In the genomic region with DNA sequence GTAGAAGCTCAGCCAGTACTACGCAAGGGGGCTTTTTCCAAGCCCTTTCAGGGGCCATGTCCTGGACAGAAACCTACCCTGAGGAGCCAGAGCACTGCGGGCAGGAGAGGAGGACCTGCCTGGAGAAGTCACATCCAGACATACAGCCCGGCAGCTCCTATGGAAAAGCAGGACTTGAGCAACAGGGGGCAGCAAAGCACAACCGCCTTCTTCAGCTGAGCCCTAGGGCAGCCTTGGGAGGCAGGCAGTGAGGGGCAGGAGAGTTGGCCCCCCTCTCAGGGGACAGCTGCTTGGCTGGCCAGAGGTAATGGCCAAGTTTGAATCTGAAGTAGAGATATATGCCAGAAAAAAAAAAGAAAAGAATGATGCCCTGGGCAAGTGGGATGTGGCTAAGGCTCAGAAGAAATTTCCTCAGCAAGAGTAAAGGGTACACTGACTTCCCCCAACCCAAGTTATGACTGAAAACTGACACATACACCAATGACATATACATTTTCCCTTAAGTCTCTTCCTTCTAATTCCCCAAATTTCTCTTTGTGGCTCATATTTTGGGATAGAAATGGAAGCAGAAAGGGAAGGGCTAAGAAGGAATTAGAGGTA, we compare ENCODE assay signal across 8 cellular contexts. TPM values are rescaled to one million over a fixed set of nuclear protein-coding genes. Genes with fewer than 3 reads are reported as not detected.
DNase-seq lines count a peak whose midpoint lies in the region; ATAC-seq and TF ChIP-seq lines count a peak whose summit lies in the region.

No MANE protein-coding gene starts in this region.

- no peak overlapping the region for H3K27ac Mint-ChIP-seq in WTC11
- H3K27ac Mint-ChIP-seq in progenitor cell of endocrine pancreas: no peak overlapping the region

- TF ChIP-seq CTCF in GM12874 (IDR thresholded peaks at IDR 0.05; ENCODE audit: insufficient read depth, low read depth, low read length) (peak; percentile 70), WTC11 (IDR thresholded peaks at IDR 0.05) (peak; percentile 58), progenitor cell of endocrine pancreas (IDR thresholded peaks at IDR 0.05; ENCODE audit: unreplicated experiment) (peak; percentile 67)

- H3K9me3 Mint-ChIP-seq in WTC11 (no peaks in the 10 kb centered on the region), progenitor cell of endocrine pancreas (ENCODE audit: low read depth) (peaks cover 6% of the 10 kb centered on the region)

- ATAC-seq in WTC11 (peak; percentile 99), Right ventricle myocardium inferior (peak; percentile 84)

- H3K27me3 Mint-ChIP-seq in WTC11 (ENCODE audit: low read depth) (no peaks in the 10 kb centered on the region; the same call in 1 of the 2 replicates), progenitor cell of endocrine pancreas (peaks cover 24% of the 10 kb centered on the region)

- CTCF ChIA-PET in WTC11 (lab: Charles Lee): interaction anchor here (0.6 to 3.4 kb wide), 31 partner anchors 10 to 217 kb away, joined by 3 to 49 read pairs (median 4); no protein-coding TSS in a partner anchor

- H3K36me3 Mint-ChIP-seq in WTC11 (no peaks in the 10 kb centered on the region), progenitor cell of endocrine pancreas (ENCODE audit: insufficient read depth) (no peaks in the 10 kb centered on the region)

- H3K4me3 Mint-ChIP-seq in WTC11: no peak overlapping the region
- H3K4me3 Mint-ChIP-seq in progenitor cell of endocrine pancreas (ENCODE audit: low read depth): no peak overlapping the region

- DNase-seq in AG08396 (ENCODE audit: low spot score): peak; percentile 79
- DNase-seq in LoVo (ENCODE audit: low spot score): peak; percentile 36
- DNase-seq in WTC11 (ENCODE audit: low spot score): peak; percentile 80
- DNase-seq in Right ventricle myocardium inferior (ENCODE audit: missing footprints): no peak
- DNase-seq in progenitor cell of endocrine pancreas (ENCODE audit: low spot score, unreplicated experiment): peak; percentile 25
- no peak for DNase-seq in NCI-H526 treated with DMSO at 0.1 percent for 48 hours (lab: John Stamatoyannopoulos, UW)
- no peak for DNase-seq in GM19240 (ENCODE audit: insufficient read length, low spot score)

- H3K4me1 Mint-ChIP-seq in WTC11: no peaks in the 10 kb centered on the region
- peaks cover 2% of the 10 kb centered on the region for H3K4me1 Mint-ChIP-seq in progenitor cell of endocrine pancreas (ENCODE audit: low read depth)

- POLR2A ChIA-PET in WTC11 (lab: Charles Lee): no interaction called here

- intact Hi-C loops in Right ventricle myocardium inferior (cut with DNase I): loop anchor here (1.0 kb wide), 1 partner anchor 100 kb away; no protein-coding TSS in a partner anchor

TF ChIP-seq in WTC11, 78 proteins besides CTCF, POLR2A, EP300 and RAD21 (continues in another document):
- no peak for TF ChIP-seq FOXP1 (CRISPR knock-in tag; IDR thresholded peaks at IDR 0.05; ENCODE audit: borderline replicate concordance)
- no peak for TF ChIP-seq IRF2 (CRISPR knock-in tag; IDR thresholded peaks at IDR 0.05; ENCODE audit: borderline replicate concordance, low read depth)
- TF ChIP-seq GRHL2 (CRISPR knock-in tag; IDR thresholded peaks at IDR 0.05; ENCODE audit: insufficient replicate concordance, severe bottlenecking): no peak
- TF ChIP-seq, protein P1, sequence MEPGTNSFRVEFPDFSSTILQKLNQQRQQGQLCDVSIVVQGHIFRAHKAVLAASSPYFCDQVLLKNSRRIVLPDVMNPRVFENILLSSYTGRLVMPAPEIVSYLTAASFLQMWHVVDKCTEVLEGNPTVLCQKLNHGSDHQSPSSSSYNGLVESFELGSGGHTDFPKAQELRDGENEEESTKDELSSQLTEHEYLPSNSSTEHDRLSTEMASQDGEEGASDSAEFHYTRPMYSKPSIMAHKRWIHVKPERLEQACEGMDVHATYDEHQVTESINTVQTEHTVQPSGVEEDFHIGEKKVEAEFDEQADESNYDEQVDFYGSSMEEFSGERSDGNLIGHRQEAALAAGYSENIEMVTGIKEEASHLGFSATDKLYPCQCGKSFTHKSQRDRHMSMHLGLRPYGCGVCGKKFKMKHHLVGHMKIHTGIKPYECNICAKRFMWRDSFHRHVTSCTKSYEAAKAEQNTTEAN (CRISPR knock-in tag; IDR thresholded peaks at IDR 0.05): no peak
- no peak for TF ChIP-seq GTF2I (CRISPR knock-in tag; conservative IDR thresholded peaks at IDR 0.05)
- TF ChIP-seq, protein P2, sequence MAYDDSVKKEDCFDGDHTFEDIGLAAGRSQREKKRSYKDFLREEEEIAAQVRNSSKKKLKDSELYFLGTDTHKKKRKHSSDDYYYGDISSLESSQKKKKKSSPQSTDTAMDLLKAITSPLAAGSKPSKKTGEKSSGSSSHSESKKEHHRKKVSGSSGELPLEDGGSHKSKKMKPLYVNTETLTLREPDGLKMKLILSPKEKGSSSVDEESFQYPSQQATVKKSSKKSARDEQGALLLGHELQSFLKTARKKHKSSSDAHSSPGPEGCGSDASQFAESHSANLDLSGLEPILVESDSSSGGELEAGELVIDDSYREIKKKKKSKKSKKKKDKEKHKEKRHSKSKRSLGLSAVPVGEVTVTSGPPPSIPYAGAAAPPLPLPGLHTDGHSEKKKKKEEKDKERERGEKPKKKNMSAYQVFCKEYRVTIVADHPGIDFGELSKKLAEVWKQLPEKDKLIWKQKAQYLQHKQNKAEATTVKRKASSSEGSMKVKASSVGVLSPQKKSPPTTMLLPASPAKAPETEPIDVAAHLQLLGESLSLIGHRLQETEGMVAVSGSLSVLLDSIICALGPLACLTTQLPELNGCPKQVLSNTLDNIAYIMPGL (CRISPR knock-in tag; IDR thresholded peaks at IDR 0.05): no peak
- TF ChIP-seq ZNF121 (CRISPR knock-in tag; IDR thresholded peaks at IDR 0.05): no peak
- TF ChIP-seq, protein P3, sequence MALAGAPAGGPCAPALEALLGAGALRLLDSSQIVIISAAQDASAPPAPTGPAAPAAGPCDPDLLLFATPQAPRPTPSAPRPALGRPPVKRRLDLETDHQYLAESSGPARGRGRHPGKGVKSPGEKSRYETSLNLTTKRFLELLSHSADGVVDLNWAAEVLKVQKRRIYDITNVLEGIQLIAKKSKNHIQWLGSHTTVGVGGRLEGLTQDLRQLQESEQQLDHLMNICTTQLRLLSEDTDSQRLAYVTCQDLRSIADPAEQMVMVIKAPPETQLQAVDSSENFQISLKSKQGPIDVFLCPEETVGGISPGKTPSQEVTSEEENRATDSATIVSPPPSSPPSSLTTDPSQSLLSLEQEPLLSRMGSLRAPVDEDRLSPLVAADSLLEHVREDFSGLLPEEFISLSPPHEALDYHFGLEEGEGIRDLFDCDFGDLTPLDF (CRISPR knock-in tag; IDR thresholded peaks at IDR 0.05): no peak
- no peak for TF ChIP-seq MXD4 (CRISPR knock-in tag; IDR thresholded peaks at IDR 0.05; ENCODE audit: borderline replicate concordance)
- TF ChIP-seq GABPB1 (CRISPR knock-in tag; IDR thresholded peaks at IDR 0.05): no peak
- no peak for TF ChIP-seq TEAD1 (CRISPR knock-in tag; IDR thresholded peaks at IDR 0.05)
- TF ChIP-seq, protein P4, sequence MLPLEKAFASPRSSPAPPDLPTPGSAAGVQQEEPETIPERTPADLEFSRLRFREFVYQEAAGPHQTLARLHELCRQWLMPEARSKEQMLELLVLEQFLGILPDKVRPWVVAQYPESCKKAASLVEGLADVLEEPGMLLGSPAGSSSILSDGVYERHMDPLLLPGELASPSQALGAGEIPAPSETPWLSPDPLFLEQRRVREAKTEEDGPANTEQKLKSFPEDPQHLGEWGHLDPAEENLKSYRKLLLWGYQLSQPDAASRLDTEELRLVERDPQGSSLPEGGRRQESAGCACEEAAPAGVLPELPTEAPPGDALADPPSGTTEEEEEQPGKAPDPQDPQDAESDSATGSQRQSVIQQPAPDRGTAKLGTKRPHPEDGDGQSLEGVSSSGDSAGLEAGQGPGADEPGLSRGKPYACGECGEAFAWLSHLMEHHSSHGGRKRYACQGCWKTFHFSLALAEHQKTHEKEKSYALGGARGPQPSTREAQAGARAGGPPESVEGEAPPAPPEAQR (CRISPR knock-in tag; IDR thresholded peaks at IDR 0.05): no peak
- TF ChIP-seq NR3C1 (CRISPR knock-in tag; conservative IDR thresholded peaks at IDR 0.05; ENCODE audit: low read depth): no peak
- TF ChIP-seq NR1H2 (CRISPR knock-in tag; IDR thresholded peaks at IDR 0.05): no peak
- TF ChIP-seq SOX15 (CRISPR knock-in tag; IDR thresholded peaks at IDR 0.05): no peak
- TF ChIP-seq, protein P5, sequence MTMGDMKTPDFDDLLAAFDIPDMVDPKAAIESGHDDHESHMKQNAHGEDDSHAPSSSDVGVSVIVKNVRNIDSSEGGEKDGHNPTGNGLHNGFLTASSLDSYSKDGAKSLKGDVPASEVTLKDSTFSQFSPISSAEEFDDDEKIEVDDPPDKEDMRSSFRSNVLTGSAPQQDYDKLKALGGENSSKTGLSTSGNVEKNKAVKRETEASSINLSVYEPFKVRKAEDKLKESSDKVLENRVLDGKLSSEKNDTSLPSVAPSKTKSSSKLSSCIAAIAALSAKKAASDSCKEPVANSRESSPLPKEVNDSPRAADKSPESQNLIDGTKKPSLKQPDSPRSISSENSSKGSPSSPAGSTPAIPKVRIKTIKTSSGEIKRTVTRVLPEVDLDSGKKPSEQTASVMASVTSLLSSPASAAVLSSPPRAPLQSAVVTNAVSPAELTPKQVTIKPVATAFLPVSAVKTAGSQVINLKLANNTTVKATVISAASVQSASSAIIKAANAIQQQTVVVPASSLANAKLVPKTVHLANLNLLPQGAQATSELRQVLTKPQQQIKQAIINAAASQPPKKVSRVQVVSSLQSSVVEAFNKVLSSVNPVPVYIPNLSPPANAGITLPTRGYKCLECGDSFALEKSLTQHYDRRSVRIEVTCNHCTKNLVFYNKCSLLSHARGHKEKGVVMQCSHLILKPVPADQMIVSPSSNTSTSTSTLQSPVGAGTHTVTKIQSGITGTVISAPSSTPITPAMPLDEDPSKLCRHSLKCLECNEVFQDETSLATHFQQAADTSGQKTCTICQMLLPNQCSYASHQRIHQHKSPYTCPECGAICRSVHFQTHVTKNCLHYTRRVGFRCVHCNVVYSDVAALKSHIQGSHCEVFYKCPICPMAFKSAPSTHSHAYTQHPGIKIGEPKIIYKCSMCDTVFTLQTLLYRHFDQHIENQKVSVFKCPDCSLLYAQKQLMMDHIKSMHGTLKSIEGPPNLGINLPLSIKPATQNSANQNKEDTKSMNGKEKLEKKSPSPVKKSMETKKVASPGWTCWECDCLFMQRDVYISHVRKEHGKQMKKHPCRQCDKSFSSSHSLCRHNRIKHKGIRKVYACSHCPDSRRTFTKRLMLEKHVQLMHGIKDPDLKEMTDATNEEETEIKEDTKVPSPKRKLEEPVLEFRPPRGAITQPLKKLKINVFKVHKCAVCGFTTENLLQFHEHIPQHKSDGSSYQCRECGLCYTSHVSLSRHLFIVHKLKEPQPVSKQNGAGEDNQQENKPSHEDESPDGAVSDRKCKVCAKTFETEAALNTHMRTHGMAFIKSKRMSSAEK (CRISPR knock-in tag; IDR thresholded peaks at IDR 0.05; ENCODE audit: borderline replicate concordance): no peak

RNA-seq across cellular contexts. Expression of a gene that starts 56.9 kb away (rescaled TPM):
- total RNA-seq in WTC11 (2021) (not detected in 3 replicates), Right ventricle myocardium inferior (0.65 TPM), progenitor cell of endocrine pancreas (not detected in 2 replicates)

RNA-seq across cellular contexts. Expression of a gene that starts 60.0 kb away (rescaled TPM):
- total RNA-seq in WTC11 (2021): 0.77 to 1.8 TPM (median 1.7 TPM) in 3 replicates
- total RNA-seq in Right ventricle myocardium inferior: 8.4 TPM
- 0.12 and 0.18 TPM in 2 replicates for total RNA-seq in progenitor cell of endocrine pancreas

Comparison
In these comparisons a context has a peak if more than half of its experiments do, and no peak if none do; other contexts are left out.
1. DNase-seq: peak in AG08396 (single experiment), LoVo (single experiment), WTC11 (single experiment) and progenitor cell of endocrine pancreas (single experiment); none in Right ventricle myocardium inferior (single experiment), NCI-H526 treated with DMSO at 0.1 percent for 48 hours (single experiment) and GM19240 (single experiment).
2. Peak in every context shown above with its lines, with median percentiles within 50 percentile points of each other: CTCF ChIP-seq.